In genomic region chr12:114682101-114682919, GRCh38 we compare ENCODE assay signal across 13 cellular contexts. TPM values are rescaled to one million over a fixed set of nuclear protein-coding genes. Genes with fewer than 3 reads are reported as not detected.
DNase-seq lines count a peak whose midpoint lies in the region; ATAC-seq and TF ChIP-seq lines count a peak whose summit lies in the region.
"Had no signal": no experiment of that assay in that cellular context is flagged by ENCODE, and none has a peak within 500 bp of the region (broad histone marks: within the 10 kb centered on the region; RNA-seq: fewer than 3 reads in every experiment).

No MANE protein-coding gene starts in this region.

- H3K4me3 Mint-ChIP-seq in activated naive CD4-positive, alpha-beta T cell treated with anti-CD3 and anti-CD28 coated beads, Interleukin-2, amount 10 ng/mL, durations not matched to agents 7 days and 5 days = no peak overlapping the region
- peak overlapping the region; percentile 97 for H3K4me3 Mint-ChIP-seq in MCF 10A (ENCODE audit: unreplicated experiment)

- peaks cover 85% of the 10 kb centered on the region for H3K27me3 Mint-ChIP-seq in activated naive CD4-positive, alpha-beta T cell treated with anti-CD3 and anti-CD28 coated beads, Interleukin-2, amount 10 ng/mL, durations not matched to agents 7 days and 5 days
- H3K27me3 Mint-ChIP-seq in MCF 10A (ENCODE audit: insufficient read depth, unreplicated experiment) = no peaks in the 10 kb centered on the region

- H3K27ac ChIP-seq in lower lobe of right lung (peak overlapping the region; percentile 90), tibial nerve (peak overlapping the region; percentile 53 to 94 (median 79))

- DNase-seq in activated naive CD4-positive, alpha-beta T cell treated with anti-CD3 and anti-CD28 coated beads, Interleukin-2, amount 10 ng/mL, durations not matched to agents 7 days and 5 days = no peak
- DNase-seq in activated naive CD4-positive, alpha-beta T cell treated with Interleukin-2 at 50 U/mL for 16 hours = no peak
- DNase-seq in MCF 10A (ENCODE audit: unreplicated experiment) (peak; percentile 29), lower lobe of right lung (no peak), tibial nerve (ENCODE audit: low spot score in 2 of 2) (no peak), ureter (ENCODE audit: low spot score) (no peak), NCI-H226 (no peak)
- DNase-seq in stimulated activated CD4-positive, alpha-beta T cell treated with anti-CD3 and anti-CD28 coated beads, Interleukin-4, amount 100 ng/mL, for 4 hours = no peak
- DNase-seq: DND-41, GOT3, NCI-H526 treated with DMSO at 0.1 percent for 48 hours, occipital lobe had no signal

- H3K36me3 Mint-ChIP-seq in activated naive CD4-positive, alpha-beta T cell treated with anti-CD3 and anti-CD28 coated beads, Interleukin-2, amount 10 ng/mL, durations not matched to agents 7 days and 5 days = peaks cover 20% of the 10 kb centered on the region
- peaks cover 15% of the 10 kb centered on the region for H3K36me3 Mint-ChIP-seq in MCF 10A (ENCODE audit: insufficient read depth, unreplicated experiment)

- intact Hi-C loops in MCF 10A (cut with micrococcal nuclease) (loop anchor here (2.0 to 10.0 kb wide), 3 partner anchors 412 to 775 kb away; no protein-coding TSS in a partner anchor), lower lobe of right lung (cut with DNase I) (no loop called here)

- H3K36me3 ChIP-seq in lower lobe of right lung (peaks cover 7% of the 10 kb centered on the region), tibial nerve (peaks cover 0 to 4% (median 0%) of the 10 kb centered on the region in 3 donors)

- peaks cover 19% of the 10 kb centered on the region for H3K4me1 Mint-ChIP-seq in activated naive CD4-positive, alpha-beta T cell treated with anti-CD3 and anti-CD28 coated beads, Interleukin-2, amount 10 ng/mL, durations not matched to agents 7 days and 5 days
- H3K4me1 Mint-ChIP-seq in MCF 10A (ENCODE audit: insufficient read depth, unreplicated experiment) = peaks cover 12% of the 10 kb centered on the region

- WGBS in tibial nerve, 2 donors = 21 to 22% methylated on average over 15 of the region's 15 CpGs

- no TSS peak for BruUV-seq in MCF 10A (replicated peaks; lab: Mats Ljungman, UMichigan)

- H3K27ac Mint-ChIP-seq in activated naive CD4-positive, alpha-beta T cell treated with anti-CD3 and anti-CD28 coated beads, Interleukin-2, amount 10 ng/mL, durations not matched to agents 7 days and 5 days = peak overlapping the region; percentile 49
- H3K27ac Mint-ChIP-seq in MCF 10A (ENCODE audit: low read depth, unreplicated experiment) = peak overlapping the region; percentile 86
- H3K27ac Mint-ChIP-seq: activated T-helper 2 cell treated with anti-CD3 and anti-CD28 coated beads, Interferon-gamma antibody, Interleukin-2, Interleukin-4, amounts not matched to agents 10 μg/mL and 5 μg/mL and 100 μg/mL, durations not matched to agents 14 hours and 24 hours and 36 hours had no signal

- H3K9me3 Mint-ChIP-seq in activated naive CD4-positive, alpha-beta T cell treated with anti-CD3 and anti-CD28 coated beads, Interleukin-2, amount 10 ng/mL, durations not matched to agents 7 days and 5 days = peaks cover 6% of the 10 kb centered on the region
- H3K9me3 Mint-ChIP-seq in MCF 10A (ENCODE audit: unreplicated experiment) = no peaks in the 10 kb centered on the region
- H3K9me3 Mint-ChIP-seq: activated T-helper 2 cell treated with anti-CD3 and anti-CD28 coated beads, Interferon-gamma antibody, Interleukin-2, Interleukin-4, amounts not matched to agents 10 μg/mL and 5 μg/mL and 100 μg/mL, durations not matched to agents 14 hours and 24 hours and 36 hours had no signal

- H3K4me3 ChIP-seq in lower lobe of right lung = peak overlapping the region; percentile 66
- H3K4me3 ChIP-seq in tibial nerve = peak overlapping the region; percentile 43 to 62 (median 50)

- no peak for TF ChIP-seq POLR2A in tibial nerve (IDR thresholded peaks at IDR 0.05)

- TF ChIP-seq CTCF in MCF 10A (IDR thresholded peaks at IDR 0.05; ENCODE audit: unreplicated experiment) (no peak), lower lobe of right lung (IDR thresholded peaks at IDR 0.05) (no peak), tibial nerve (IDR thresholded peaks at IDR 0.05) (no peak)

- H3K4me1 ChIP-seq in lower lobe of right lung (peaks cover 9% of the 10 kb centered on the region), tibial nerve (peaks cover 0 to 46% (median 2%) of the 10 kb centered on the region in 4 donors)

- POLR2A ChIA-PET in MCF 10A (lab: Yijun Ruan, JAX) = interaction anchor here (0.6 to 6.2 kb wide), 10 partner anchors 9 to 1440 kb away, joined by 3 to 54 read pairs (median 5); no protein-coding TSS in a partner anchor

- no peak for ATAC-seq in lower lobe of right lung

- TF ChIP-seq EP300 in tibial nerve (IDR thresholded peaks at IDR 0.05) = no peak

- H3K27me3 ChIP-seq in lower lobe of right lung (ENCODE audit: low read depth) (peaks cover 60% of the 10 kb centered on the region), tibial nerve (peaks cover 0 to 10% of the 10 kb centered on the region in 2 donors)

- CTCF ChIA-PET in activated naive CD4-positive, alpha-beta T cell treated with anti-CD3 and anti-CD28 coated beads, Interleukin-2, amount 10 ng/mL, durations not matched to agents 7 days and 5 days (lab: Charles Lee) = no interaction called here
- CTCF ChIA-PET in MCF 10A (lab: Yijun Ruan, JAX) = interaction anchor here (0.6 to 1.1 kb wide), 5 partner anchors 16 to 1570 kb away, joined by 3 to 5 read pairs (median 3); no protein-coding TSS in a partner anchor

- H3K9me3 ChIP-seq in lower lobe of right lung (no peaks in the 10 kb centered on the region), tibial nerve (no peaks in the 10 kb centered on the region)

RNA-seq across cellular contexts. Expression of gene TBX3, which starts 1.7 kb away (rescaled TPM):
- 6.6 and 8.0 TPM in 2 replicates for total RNA-seq in MCF 10A (2022)
- total RNA-seq in lower lobe of right lung = 50.9 TPM
- total RNA-seq in tibial nerve = 10 to 100 TPM; 11.1 to 13.5 (median 12.3) TPM
- 251 TPM for total RNA-seq in ureter
- total RNA-seq: activated T-helper 2 cell treated with anti-CD3 and anti-CD28 coated beads, Interferon-gamma antibody, Interleukin-2, Interleukin-4, amounts not matched to agents 10 μg/mL and 5 μg/mL and 100 μg/mL, durations not matched to agents 14 hours and 24 hours and 36 hours had no signal
